ENCODE assay signal across 9 cellular contexts in genomic region chr4:75490155-75490554, GRCh38. TPM values are rescaled to one million over a fixed set of nuclear protein-coding genes. Genes with fewer than 3 reads are reported as not detected.
DNase-seq lines count a peak whose midpoint lies in the region; FAIRE-seq and TF ChIP-seq lines count a peak whose summit lies in the region.
"Had no signal": no experiment of that assay in that cellular context is flagged by ENCODE, and none has a peak within 500 bp of the region (broad histone marks: within the 10 kb centered on the region; RNA-seq: fewer than 3 reads in every experiment).

No MANE protein-coding gene starts in this region.

- TF ChIP-seq POLR2A in Peyer's patch (IDR thresholded peaks at IDR 0.05): no peak

- peaks cover 4% of the 10 kb centered on the region for H3K4me1 ChIP-seq in osteoblast (ENCODE audit: insufficient read depth, low read length)
- H3K4me1 ChIP-seq in Peyer's patch: no peaks in the 10 kb centered on the region
- H3K4me1 ChIP-seq in mammary epithelial cell (ENCODE audit: insufficient read depth, low read length): peaks cover 3% of the 10 kb centered on the region

- no peaks in the 10 kb centered on the region for H3K9me3 ChIP-seq in osteoblast (ENCODE audit: low read depth, low read length)
- H3K9me3 ChIP-seq in Peyer's patch: no peaks in the 10 kb centered on the region
- H3K9me3 ChIP-seq in mammary epithelial cell (replicated peaks; ENCODE audit: insufficient read depth, low read length): no peaks in the 10 kb centered on the region

- H3K36me3 ChIP-seq in osteoblast (ENCODE audit: insufficient read depth, low read length) (peaks cover 27% of the 10 kb centered on the region), Peyer's patch (peaks cover 0 to 52% (median 0%) of the 10 kb centered on the region in 3 donors), mammary epithelial cell (ENCODE audit: insufficient read depth, low read length) (peaks cover 36% of the 10 kb centered on the region)

- H3K4me2 ChIP-seq in osteoblast (ENCODE audit: insufficient read depth, low read length) (no peak overlapping the region), mammary epithelial cell (ENCODE audit: insufficient read depth, low read depth, low read length) (no peak overlapping the region)

- peak; percentile 72 for FAIRE-seq in endometrium (lab: Jason Lieb, UNC)

- peak; percentile 51 for DNase-seq in DMS53 (lab: John Stamatoyannopoulos, UW)
- DNase-seq in DMS53 treated with DMSO at 0.1 percent for 48 hours (lab: John Stamatoyannopoulos, UW; ENCODE audit: unreplicated experiment): no peak
- DNase-seq in NCI-H774 (lab: John Stamatoyannopoulos, UW): peak; percentile 4
- no peak for DNase-seq in osteoblast (ENCODE audit: insufficient read length, low spot score, missing footprints)
- no peak for DNase-seq in Peyer's patch
- no peak for DNase-seq in mammary epithelial cell
- no peak for DNase-seq in ureter (ENCODE audit: low spot score)
- DNase-seq: retina had no signal

- in situ Hi-C loops in mammary epithelial cell (cut with MboI; ENCODE audit: low sequenced_read_pairs in 2 of 2): no loop called here

- intact Hi-C loops in mammary epithelial cell (cut with micrococcal nuclease): loop anchor here (5.0 kb wide), 1 partner anchor 813 kb away; no protein-coding TSS in a partner anchor

- no peaks in the 10 kb centered on the region for H3K27me3 ChIP-seq in osteoblast (ENCODE audit: insufficient read depth, low read length)
- H3K27me3 ChIP-seq in Peyer's patch: no peaks in the 10 kb centered on the region
- no peaks in the 10 kb centered on the region for H3K27me3 ChIP-seq in mammary epithelial cell (ENCODE audit: insufficient read depth, low read length)

- H3K4me3 ChIP-seq in osteoblast (ENCODE audit: insufficient read depth, low read length) (no peak overlapping the region), Peyer's patch (no peak overlapping the region), mammary epithelial cell (replicated peaks in 1 of 3; ENCODE audit: insufficient read depth in 1 of 3, low read depth in 2 of 3, low read length in 3 of 3) (no peak overlapping the region)

- no peak overlapping the region for H2AFZ ChIP-seq in osteoblast (ENCODE audit: low read length)
- H2AFZ ChIP-seq in mammary epithelial cell (ENCODE audit: low read depth, low read length): no peak overlapping the region

- BruUV-seq in mammary epithelial cell (replicated peaks; lab: Mats Ljungman, UMichigan): no TSS peak

- CTCF ChIA-PET in mammary epithelial cell (lab: Charles Lee; ENCODE audit: low non-redundant PET): interaction anchor here (0.6 to 1.0 kb wide), 4 partner anchors 616 to 1206 kb away, joined by 4 to 5 read pairs (median 4); partner anchors contain the start of gene BTC

- TF ChIP-seq CTCF in osteoblast (IDR thresholded peaks at IDR 0.05; ENCODE audit: extremely low read depth, low read depth, low read length) (peak; percentile 37), Peyer's patch (IDR thresholded peaks at IDR 0.05) (peak in 2 of 6 experiments; percentile 18 to 20), mammary epithelial cell (conservative IDR thresholded peaks at IDR 0.05 in 1 of 2, IDR thresholded peaks at IDR 0.05 in 1 of 2; ENCODE audit: extremely low read depth in 1 of 2, insufficient read depth in 1 of 2, low read depth in 1 of 2, low read length in 2 of 2) (peak in 1 of 2 donors; percentile 24)

- no peaks in the 10 kb centered on the region for H4K20me1 ChIP-seq in osteoblast (ENCODE audit: insufficient read depth, low read length)
- no peaks in the 10 kb centered on the region for H4K20me1 ChIP-seq in mammary epithelial cell (ENCODE audit: insufficient read depth, low read length)

- dilution Hi-C loops in mammary epithelial cell (cut with HindIII; ENCODE audit: low sequenced_read_pairs): no loop called here

- 74% methylated on average over 2 of the region's 2 CpGs for WGBS in mammary epithelial cell (ENCODE audit: low coverage, missing lambda C conversion rate)

- no peak overlapping the region for H3K9ac ChIP-seq in mammary epithelial cell (ENCODE audit: insufficient read depth, low read length)

- H3K27ac ChIP-seq in osteoblast (ENCODE audit: low read depth, low read length): no peak overlapping the region
- H3K27ac ChIP-seq in Peyer's patch: no peak overlapping the region
- H3K27ac ChIP-seq in mammary epithelial cell (ENCODE audit: insufficient read depth, low read depth, low read length): no peak overlapping the region

- peaks cover 4% of the 10 kb centered on the region for H3K79me2 ChIP-seq in osteoblast (ENCODE audit: insufficient read depth, low read length)
- peaks cover 21% of the 10 kb centered on the region for H3K79me2 ChIP-seq in mammary epithelial cell (ENCODE audit: insufficient read depth, low read length)

RNA-seq across cellular contexts. Expression of gene RCHY1, which starts 24.0 kb away (rescaled TPM):
- total RNA-seq in osteoblast (20.0 and 27.9 TPM in 2 replicates), Peyer's patch (10 to 100 TPM; 10.5 to 35.5 (median 20.0) TPM), mammary epithelial cell (10 to 100 TPM; 25.1 to 35.5 TPM), ureter (28.8 TPM)
- polyA plus RNA-seq in mammary epithelial cell: 22.3 TPM
- 11.9 TPM for polyA minus RNA-seq in mammary epithelial cell

RNA-seq across cellular contexts. Expression of gene THAP6, which starts 24.1 kb away (rescaled TPM):
- total RNA-seq in osteoblast (17.0 and 20.9 TPM in 2 replicates), Peyer's patch (10 to 100 TPM; 24.5 to 71.8 (median 28.1) TPM), mammary epithelial cell (10 to 100 TPM; 14.0 to 19.5 TPM), ureter (30.8 TPM)
- polyA plus RNA-seq in mammary epithelial cell: 5.2 TPM
- polyA minus RNA-seq in mammary epithelial cell: 28.5 TPM

Comparison
In these comparisons a context has a peak if more than half of its experiments do, and no peak if none do; other contexts are left out.
1. DNase-seq: peak in DMS53 (single experiment) and NCI-H774 (single experiment); none in DMS53 treated with DMSO at 0.1 percent for 48 hours (single experiment), osteoblast (single experiment), Peyer's patch (0 of 3), mammary epithelial cell (single experiment) and ureter (single experiment).